ENCODE assay signal across 8 cellular contexts in the genomic region with DNA sequence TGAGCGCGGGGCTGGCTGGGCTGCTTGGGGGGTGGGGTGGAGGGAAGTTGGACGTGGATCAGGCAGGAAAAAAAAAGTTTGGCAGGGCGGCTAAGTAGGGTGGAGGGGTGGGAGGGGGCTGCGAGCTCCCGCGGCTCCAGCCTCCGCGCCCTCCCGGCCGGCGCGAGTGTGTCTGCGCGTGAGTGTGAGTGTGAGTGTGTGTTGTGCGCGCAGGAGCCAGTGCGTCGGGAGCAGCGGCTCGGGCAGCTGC. TPM values are rescaled to one million over a fixed set of nuclear protein-coding genes. Genes with fewer than 3 reads are reported as not detected.
DNase-seq lines count a peak whose midpoint lies in the region; ATAC-seq and TF ChIP-seq lines count a peak whose summit lies in the region.

No MANE protein-coding gene starts in this region.

- TF ChIP-seq CTCF in brain (conservative IDR thresholded peaks at IDR 0.05) (no peak), right lobe of liver (IDR thresholded peaks at IDR 0.05) (no peak), type B pancreatic cell (conservative IDR thresholded peaks at IDR 0.05) (no peak)

- H3K4me1 Mint-ChIP-seq in activated CD4-positive, alpha-beta T cell treated with anti-CD3 and anti-CD28 coated beads, Interleukin-2, amount 10 ng/mL, durations not matched to agents 24 days and 14 days, result peaks cover 57% of the 10 kb centered on the region
- H3K4me1 Mint-ChIP-seq in brain, result peaks cover 59% of the 10 kb centered on the region
- peaks cover 31% of the 10 kb centered on the region for H3K4me1 Mint-ChIP-seq in type B pancreatic cell (ENCODE audit: unreplicated experiment)

- peaks cover 0 to 20% (median 5%) of the 10 kb centered on the region in 4 donors for H3K4me1 ChIP-seq in right lobe of liver

- 0% methylated on average over 10 of the region's 21 CpGs for whole genome bisulfite sequencing in right lobe of liver (ENCODE audit: insufficient coverage, low coverage, low lambda C conversion rate, missing lambda C conversion rate)

- ATAC-seq in right lobe of liver (peak in 2 of 4 donors; percentile 2), HG03442 (IDR thresholded peaks at IDR 0.05; ENCODE audit: unreplicated experiment) (no peak)

- H3K36me3 Mint-ChIP-seq in activated CD4-positive, alpha-beta T cell treated with anti-CD3 and anti-CD28 coated beads, Interleukin-2, amount 10 ng/mL, durations not matched to agents 24 days and 14 days (ENCODE audit: low read depth), result peaks cover 5% of the 10 kb centered on the region
- H3K36me3 Mint-ChIP-seq in brain, result no peaks in the 10 kb centered on the region
- no peaks in the 10 kb centered on the region for H3K36me3 Mint-ChIP-seq in type B pancreatic cell

- peak overlapping the region; percentile 96 to 99 (median 96) for H3K27ac ChIP-seq in right lobe of liver

- no peak for TF ChIP-seq POLR2A in right lobe of liver (IDR thresholded peaks at IDR 0.05)

- H3K9me3 ChIP-seq in right lobe of liver, result no peaks in the 10 kb centered on the region

- no peaks in the 10 kb centered on the region for H3K9me3 Mint-ChIP-seq in activated CD4-positive, alpha-beta T cell treated with anti-CD3 and anti-CD28 coated beads, Interleukin-2, amount 10 ng/mL, durations not matched to agents 24 days and 14 days
- peaks cover 0 to 3% (median 0%) of the 10 kb centered on the region in 5 experiments for H3K9me3 Mint-ChIP-seq in brain
- H3K9me3 Mint-ChIP-seq in type B pancreatic cell, result no peaks in the 10 kb centered on the region

- peak overlapping the region; percentile 81 to 85 (median 83) for H3K4me3 ChIP-seq in right lobe of liver

- H3K27me3 Mint-ChIP-seq in activated CD4-positive, alpha-beta T cell treated with anti-CD3 and anti-CD28 coated beads, Interleukin-2, amount 10 ng/mL, durations not matched to agents 24 days and 14 days, result no peaks in the 10 kb centered on the region
- H3K27me3 Mint-ChIP-seq in brain, result peaks cover 16% of the 10 kb centered on the region
- peaks cover 15% of the 10 kb centered on the region for H3K27me3 Mint-ChIP-seq in type B pancreatic cell

- intact Hi-C loops in activated CD4-positive, alpha-beta T cell treated with anti-CD3 and anti-CD28 coated beads, Interleukin-2, amount 10 ng/mL, durations not matched to agents 24 days and 14 days (cut with micrococcal nuclease), result loop anchor here (5.0 to 10.0 kb wide), 5 partner anchors 140 to 1742 kb away; a partner anchor contains a TSS
- intact Hi-C loops in right lobe of liver (cut with DNase I), result no loop called here

- peak overlapping the region; percentile 97 for H3K27ac Mint-ChIP-seq in activated CD4-positive, alpha-beta T cell treated with anti-CD3 and anti-CD28 coated beads, Interleukin-2, amount 10 ng/mL, durations not matched to agents 24 days and 14 days
- H3K27ac Mint-ChIP-seq in brain (peak overlapping the region; percentile 92 to 99 (median 99)), type B pancreatic cell (peak overlapping the region; percentile 96)

- peak overlapping the region; percentile 98 for H3K4me3 Mint-ChIP-seq in activated CD4-positive, alpha-beta T cell treated with anti-CD3 and anti-CD28 coated beads, Interleukin-2, amount 10 ng/mL, durations not matched to agents 24 days and 14 days
- peak overlapping the region; percentile 98 to 100 (median 99) for H3K4me3 Mint-ChIP-seq in brain
- H3K4me3 Mint-ChIP-seq in type B pancreatic cell, result peak overlapping the region; percentile 99

- H3K27me3 ChIP-seq in right lobe of liver, result no peaks in the 10 kb centered on the region

- no peaks in the 10 kb centered on the region for H3K36me3 ChIP-seq in right lobe of liver

- no peak for DNase-seq in activated CD4-positive, alpha-beta T cell treated with anti-CD3 and anti-CD28 coated beads, Interleukin-2, amount 10 ng/mL, durations not matched to agents 24 days and 14 days
- DNase-seq in activated CD4-positive, alpha-beta T cell treated with anti-CD3 and anti-CD28 coated beads for 1 hour, result no peak
- DNase-seq in right lobe of liver, result peak in 1 of 3 donors; percentile 64
- no peak for DNase-seq in type B pancreatic cell (ENCODE audit: extremely low spot score, unreplicated experiment)
- no peak for DNase-seq in AG08395 (ENCODE audit: low spot score)
- DNase-seq in HCEC 1CT, result no peak

RNA-seq across cellular contexts. Expression of a gene that starts 2.0 kb away (rescaled TPM):
- total RNA-seq in activated CD4-positive, alpha-beta T cell treated with anti-CD3 and anti-CD28 coated beads, Interleukin-2, amount 10 ng/mL, durations not matched to agents 24 days and 14 days, result 91.4 and 100.0 TPM in 2 replicates
- 46.7 TPM for polyA plus RNA-seq in brain (ENCODE audit: insufficient read depth, low read depth, low replicate concordance)
- 10 to 100 TPM; 46.2 to 97.8 (median 62.4) TPM for total RNA-seq in right lobe of liver
- total RNA-seq in type B pancreatic cell (ENCODE audit: low replicate concordance), result 131 and 174 TPM in 2 replicates
